ENCODE assay signal across 8 cellular contexts in the genomic region with DNA sequence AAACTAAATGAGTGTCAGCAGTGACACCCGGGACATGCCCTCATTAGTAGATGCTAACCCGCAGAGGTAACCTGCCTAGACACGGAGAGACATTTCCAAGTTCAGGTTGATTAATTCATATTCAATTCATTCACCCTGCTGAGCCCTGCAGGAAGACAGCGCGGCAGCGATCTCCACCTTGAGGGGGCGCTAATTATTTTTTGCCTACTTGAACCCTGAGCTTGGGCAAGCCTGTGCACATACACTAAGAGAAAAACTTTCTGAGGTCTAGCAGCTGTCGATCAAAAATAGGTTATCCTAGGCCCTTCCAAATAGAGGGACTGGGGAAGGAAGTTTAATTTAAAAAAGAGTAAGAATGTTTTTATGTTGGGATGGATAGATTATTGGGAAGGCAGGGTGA. TPM values are rescaled to one million over a fixed set of nuclear protein-coding genes. Genes with fewer than 3 reads are reported as not detected.
DNase-seq lines count a peak whose midpoint lies in the region; ATAC-seq and TF ChIP-seq lines count a peak whose summit lies in the region.

No MANE protein-coding gene starts in this region.

- H3K36me3 ChIP-seq in kidney epithelial cell (ENCODE audit: control insufficient read depth, insufficient read depth, low read length) (no peaks in the 10 kb centered on the region), aorta (ENCODE audit: control insufficient read depth in 1 of 2, insufficient read depth in 2 of 2, low read length in 1 of 2) (no peaks in the 10 kb centered on the region)

- H3K27me3 ChIP-seq in H9 (ENCODE audit: insufficient read depth, low read length) (no peaks in the 10 kb centered on the region), kidney epithelial cell (ENCODE audit: control insufficient read depth, insufficient read depth, low read length) (no peaks in the 10 kb centered on the region), aorta (ENCODE audit: control insufficient read depth in 1 of 2, insufficient read depth in 2 of 2, low read length in 1 of 2) (no peaks in the 10 kb centered on the region)

- no peak overlapping the region for H2BK5ac ChIP-seq in H9 (ENCODE audit: insufficient read length, low read length)

- H2AK5ac ChIP-seq in H9 (ENCODE audit: insufficient read length, low read length), result no peak overlapping the region

- H3K4me2 ChIP-seq in H9 (ENCODE audit: insufficient read depth, insufficient read length, low read length), result peak overlapping the region; percentile 48

- H2BK12ac ChIP-seq in H9 (ENCODE audit: insufficient read length, low read depth, low read length), result no peak overlapping the region

- no peaks in the 10 kb centered on the region; a peak in 1 of 7 replicates for H3K36me3 Mint-ChIP-seq in H9 (ENCODE audit: insufficient read depth in 1 of 3, low read depth in 3 of 3)

- H3K4me3 ChIP-seq in AG10803 (ENCODE audit: low read length) (no peak overlapping the region), kidney epithelial cell (ENCODE audit: low read depth, low read length) (peak overlapping the region; percentile 75), aorta (ENCODE audit: low read length in 2 of 2) (no peak overlapping the region)

- WGBS in H9 (ENCODE audit: extremely low coverage, insufficient read length, low lambda C conversion rate), result no CpG with 5 or more reads among the region's 8 CpGs
- 23 to 25% methylated on average over 8 of the region's 8 CpGs for WGBS in aorta, 2 donors

- H3K23ac ChIP-seq in H9 (ENCODE audit: insufficient read length, low read depth, low read length), result no peak overlapping the region

- H3K4me1 Mint-ChIP-seq in H9, result peaks cover 19 to 24% of the 10 kb centered on the region in 2 experiments

- H3K56ac ChIP-seq in H9 (ENCODE audit: insufficient read length, low read depth, low read length), result no peak overlapping the region

- DNase-seq in AG10803 (ENCODE audit: low read depth) (no peak), H9 (peak; percentile 41), kidney epithelial cell (ENCODE audit: low read depth) (no peak), ureter (ENCODE audit: low spot score) (no peak), aorta (no peak)

- H3K4me1 ChIP-seq in H9 (ENCODE audit: insufficient read depth, low read length), result no peaks in the 10 kb centered on the region
- no peaks in the 10 kb centered on the region for H3K4me1 ChIP-seq in aorta (ENCODE audit: control insufficient read depth in 1 of 2, insufficient read depth in 2 of 2, low read length in 2 of 2)

- H3K4me3 Mint-ChIP-seq in H9, result peak overlapping the region; percentile 81 to 87

- H2AFZ ChIP-seq in H9 (ENCODE audit: low read length), result no peak overlapping the region

- H3K14ac ChIP-seq in H9 (ENCODE audit: insufficient read depth, low read length), result no peak overlapping the region

- H3K27me3 Mint-ChIP-seq in H9 (ENCODE audit: low read depth), result peaks cover 21% of the 10 kb centered on the region

- no peak overlapping the region for H4K5ac ChIP-seq in H9 (ENCODE audit: insufficient read length, low read depth, low read length)

- H2BK120ac ChIP-seq in H9 (ENCODE audit: low read depth, low read length, poor library complexity, severe bottlenecking), result no peak overlapping the region

- no peaks in the 10 kb centered on the region for H3K79me1 ChIP-seq in H9 (ENCODE audit: insufficient read depth, low read depth, low read length, poor library complexity, severe bottlenecking)

- intact Hi-C loops in aorta (cut with DNase I), result no loop called here

- peak; percentile 43 for TF ChIP-seq CTCF in AG10803 (conservative IDR thresholded peaks at IDR 0.05; ENCODE audit: low read length)
- TF ChIP-seq CTCF in H9 (conservative IDR thresholded peaks at IDR 0.05), result peak; percentile 71
- TF ChIP-seq CTCF in VCaP (conservative IDR thresholded peaks at IDR 0.05), result no peak; the same call in 1 of the 2 replicates
- peak; percentile 46 for TF ChIP-seq CTCF in kidney epithelial cell (IDR thresholded peaks at IDR 0.05; ENCODE audit: insufficient read depth, low read length, poor library complexity, severe bottlenecking)

- H3K9me3 ChIP-seq in H9 (ENCODE audit: control insufficient read depth, low read depth, low read length) (no peaks in the 10 kb centered on the region), aorta (ENCODE audit: control insufficient read depth, low read length) (peaks cover 4% of the 10 kb centered on the region)

- no peak overlapping the region for H4K91ac ChIP-seq in H9 (ENCODE audit: insufficient read length, low read depth, low read length)

- no peak overlapping the region for H2BK15ac ChIP-seq in H9 (ENCODE audit: low read depth, low read length)

- H3K4ac ChIP-seq in H9 (ENCODE audit: low read depth, low read length), result no peak overlapping the region

- H3K79me2 ChIP-seq in H9 (ENCODE audit: insufficient read depth, low read length), result no peaks in the 10 kb centered on the region

- H3K27ac ChIP-seq in H9 (ENCODE audit: insufficient read length, low read depth, low read length), result no peak overlapping the region
- peak overlapping the region; percentile 78 for H3K27ac ChIP-seq in VCaP
- H3K27ac ChIP-seq in aorta (ENCODE audit: low read depth in 1 of 2, low read length in 2 of 2), result no peak overlapping the region

- H4K8ac ChIP-seq in H9 (replicated peaks; ENCODE audit: insufficient read length, low read depth, low read length), result no peak overlapping the region

- no peaks in the 10 kb centered on the region; a peak in 2 of 5 replicates for H3K9me3 Mint-ChIP-seq in H9

- no peak overlapping the region for H3T11ph ChIP-seq in H9 (ENCODE audit: low read length)

- H4K20me1 ChIP-seq in H9 (ENCODE audit: control insufficient read depth, insufficient read depth, insufficient read length), result no peaks in the 10 kb centered on the region

- no peak overlapping the region for H3K9ac ChIP-seq in H9 (ENCODE audit: extremely low read depth, insufficient read length, low read length)

- no peak overlapping the region for H3K18ac ChIP-seq in H9 (ENCODE audit: insufficient read length, low read depth, low read length)

- H3K23me2 ChIP-seq in H9 (ENCODE audit: insufficient read length, low read depth, low read length, poor library complexity, severe bottlenecking), result peaks cover 16% of the 10 kb centered on the region

- no peak overlapping the region for H3K27ac Mint-ChIP-seq in H9

- ATAC-seq in HG03280 (IDR thresholded peaks at IDR 0.05; ENCODE audit: unreplicated experiment) (no peak), HG02884 (IDR thresholded peaks at IDR 0.05; ENCODE audit: unreplicated experiment) (no peak), aorta (ENCODE audit: low FRiP score) (no peak)

- no peak overlapping the region for H2BK20ac ChIP-seq in H9 (ENCODE audit: low read depth, low read length, poor library complexity, severe bottlenecking)

RNA-seq across cellular contexts. Expression of gene LYPD6, which starts 1.3 kb away (rescaled TPM):
- total RNA-seq in H9 (2021) (3.0 and 3.2 TPM in 2 replicates), kidney epithelial cell (3.4 and 3.7 TPM in 2 replicates), ureter (12.2 TPM), aorta (under 1 TPM; 0.23 to 0.42 TPM)
- under 1 TPM in 1 of 2 donors, not detected in 1; 0.25 TPM for polyA plus RNA-seq in aorta
